Comparison of ENCODE assay signal across 25 cellular contexts in genomic region chr1:62426794-62427193, GRCh38.
"Had no signal": no experiment of that assay in that cellular context is flagged by ENCODE, and none has a peak within 500 bp of the region (broad histone marks: within the 10 kb centered on the region; RNA-seq: fewer than 3 reads in every experiment).

No MANE protein-coding gene starts in this region.

- H3K79me2 ChIP-seq: hepatocyte, parathyroid adenoma had no signal

- FAIRE-seq: endothelial cell of umbilical vein, kidney, urothelium cell line had no signal

- H2AFZ ChIP-seq: hepatocyte, neural progenitor cell, parathyroid adenoma had no signal

- H3K36me3 ChIP-seq: esophagus muscularis mucosa, gastroesophageal sphincter, heart left ventricle, neural progenitor cell, sigmoid colon, stomach, thyroid gland had no signal

- H3K27ac ChIP-seq: coronary artery, esophagus muscularis mucosa, foreskin keratinocyte, gastroesophageal sphincter, hepatocyte, neural progenitor cell, parathyroid adenoma, sigmoid colon, stomach, thyroid gland had no signal

- H3K27me3 ChIP-seq: esophagus muscularis mucosa, foreskin keratinocyte, gastroesophageal sphincter, heart left ventricle, hepatocyte, neural progenitor cell, sigmoid colon, stomach, thyroid gland had no signal

- H3K9ac ChIP-seq: neural progenitor cell, parathyroid adenoma had no signal

- DNase-seq: dermis blood vessel endothelial cell; effector memory CD4-positive, alpha-beta T cell; foreskin keratinocyte; heart left ventricle; kidney; mesenchymal stem cell; midbrain; naive thymus-derived CD4-positive, alpha-beta T cell; sigmoid colon; stimulated activated CD4-positive, alpha-beta T cell treated with anti-CD3 and anti-CD28 coated beads, Interleukin-2, amount 100 ng/mL, for 24 hours; stimulated activated CD4-positive, alpha-beta T cell treated with anti-CD3 and anti-CD28 coated beads, Interleukin-4, amount 100 ng/mL, for 24 hours; stimulated activated naive CD4-positive, alpha-beta T cell treated with Interleukin-2 at 50 U/mL for 16 hours; stomach; thyroid gland had no signal

- H3K4me3 ChIP-seq: coronary artery, esophagus muscularis mucosa, gastroesophageal sphincter, heart left ventricle, hepatocyte, lung, neural progenitor cell, sigmoid colon, stomach, thyroid gland had no signal

- H3K4me1 ChIP-seq: esophagus muscularis mucosa, foreskin keratinocyte, gastroesophageal sphincter, neural progenitor cell, parathyroid adenoma, sigmoid colon, stomach, thyroid gland had no signal

- ATAC-seq: foreskin keratinocyte; gastroesophageal sphincter; heart left ventricle; left lobe of liver; naive thymus-derived CD4-positive, alpha-beta T cell; stimulated activated effector memory CD8-positive, alpha-beta T cell treated with anti-CD3 and anti-CD28 coated beads, Interleukin-12 subunit alpha, Interleukin-12 subunit beta, amount 100 ng/mL, for 72 hours had no signal

- H3K9me3 ChIP-seq: esophagus muscularis mucosa, gastroesophageal sphincter, heart left ventricle, sigmoid colon, stomach, thyroid gland had no signal

- H3K4me2 ChIP-seq: hepatocyte, neural progenitor cell had no signal
